In the genomic region with DNA sequence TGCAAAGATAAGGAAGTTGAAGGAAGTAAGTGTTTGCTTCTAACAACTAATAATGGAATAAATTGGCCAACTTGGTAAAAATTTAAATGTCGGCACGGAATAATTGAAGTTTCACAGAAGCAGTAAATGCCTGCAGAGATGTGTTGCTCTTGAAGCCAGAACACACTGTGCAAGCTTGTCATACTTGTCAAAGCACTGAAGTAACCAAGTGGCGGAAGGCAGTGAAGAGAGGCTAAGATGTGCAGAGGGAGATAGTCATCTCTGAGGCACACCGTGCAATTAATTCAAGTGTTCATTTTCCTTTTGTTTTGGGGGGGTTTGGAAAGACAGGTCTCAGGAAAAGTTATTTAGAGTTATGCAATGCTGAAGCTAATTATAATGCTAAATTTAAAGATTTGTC, we compare ENCODE assay signal across 11 cellular contexts. TPM values are rescaled to one million over a fixed set of nuclear protein-coding genes. Genes with fewer than 3 reads are reported as not detected.
"Had no signal": no experiment of that assay in that cellular context is flagged by ENCODE, and none has a peak within 500 bp of the region (broad histone marks: within the 10 kb centered on the region; RNA-seq: fewer than 3 reads in every experiment).

No MANE protein-coding gene starts in this region.

- H2AFZ ChIP-seq: GM23248, GM23338 had no signal

- H3K4me2 ChIP-seq: GM23338 had no signal

- H3K4me3 Mint-ChIP-seq: GM23338, H9, HFFc6 had no signal

- H3K9ac ChIP-seq: GM23248 had no signal

- DNase-seq: GM23248, GOT3, H7, H9, HCEC 1CT, HFFc6 had no signal

- H3K4me1 ChIP-seq: HAP-1 had no signal

- H3K9me3 ChIP-seq: HAP-1 had no signal

- H3K36me3 ChIP-seq: HAP-1 had no signal

- H3K27ac Mint-ChIP-seq: GM23338, H9, HFFc6 had no signal

- H3K4me3 ChIP-seq: GM23248, GM23338, HAP-1 had no signal

- ATAC-seq: GM23338, HCT116 had no signal

- H3K27ac ChIP-seq: GM23248 had no signal

RNA-seq across cellular contexts. Expression of a gene that starts 5.2 kb away (rescaled TPM):
- total RNA-seq: GM23248, GM23338, H1, H4, H7, H9, HFFc6 had no signal
- polyA plus RNA-seq: GM23248 had no signal

RNA-seq across cellular contexts. Expression of a gene that starts 50.6 kb away (rescaled TPM):
- total RNA-seq: GM23248, GM23338, H1, H4, H7, H9, HFFc6 had no signal
- polyA plus RNA-seq: GM23248, GM23338, H1 had no signal
